Comparison of ENCODE assay signal across 20 cellular contexts in genomic region chr1:10678852-10679251, GRCh38.
DNase-seq lines count a peak whose midpoint lies in the region; ATAC-seq and TF ChIP-seq lines count a peak whose summit lies in the region.
"Had no signal": no experiment of that assay in that cellular context is flagged by ENCODE, and none has a peak within 500 bp of the region (broad histone marks: within the 10 kb centered on the region; RNA-seq: fewer than 3 reads in every experiment).

No MANE protein-coding gene starts in this region.

- ATAC-seq in lower lobe of right lung (no peak), HG03565 (IDR thresholded peaks at IDR 0.05; ENCODE audit: unreplicated experiment) (no peak)
- ATAC-seq in stimulated activated effector memory CD8-positive, alpha-beta T cell treated with anti-CD3 and anti-CD28 coated beads, Interleukin-12 subunit alpha, Interleukin-12 subunit beta, amount 100 ng/mL, for 72 hours = no peak

- H3K9me3 ChIP-seq in BLaER1 treated with 17β-estradiol and CSF1 and Interleukin-3, amounts not matched to agents 10 nM and 100 nM (replicated peaks in 1 of 11) = no peaks in the 10 kb centered on the region
- no peaks in the 10 kb centered on the region for H3K9me3 ChIP-seq in lower lobe of right lung
- H3K9me3 ChIP-seq: left lung, neutrophil, uterus had no signal

- H3K9me3 Mint-ChIP-seq in stimulated activated effector memory CD8-positive, alpha-beta T cell treated with anti-CD3 and anti-CD28 coated beads, Interleukin-12 subunit alpha, Interleukin-12 subunit beta, amount 100 ng/mL, for 72 hours = no peaks in the 10 kb centered on the region
- H3K9me3 Mint-ChIP-seq: T-cell had no signal

- H3K4me1 Mint-ChIP-seq in stimulated activated effector memory CD8-positive, alpha-beta T cell treated with anti-CD3 and anti-CD28 coated beads, Interleukin-12 subunit alpha, Interleukin-12 subunit beta, amount 100 ng/mL, for 72 hours = peaks cover 63% of the 10 kb centered on the region
- H3K4me1 Mint-ChIP-seq: activated CD8-positive, alpha-beta memory T cell treated with anti-CD3 and anti-CD28 coated beads, Interleukin-2, amount 10 ng/mL, durations not matched to agents 7 days and 5 days had no signal

- DNase-seq in LNCaP clone FGC (ENCODE audit: low read depth) (no peak), lower lobe of right lung (no peak), NCI-H2107 treated with DMSO at 0.1 percent for 48 hours (lab: John Stamatoyannopoulos, UW; ENCODE audit: unreplicated experiment) (no peak)
- no peak for DNase-seq in stimulated activated effector memory CD8-positive, alpha-beta T cell treated with anti-CD3 and anti-CD28 coated beads, Interleukin-12 subunit alpha, Interleukin-12 subunit beta, amount 100 ng/mL, for 72 hours (ENCODE audit: low spot score in 2 of 2)
- DNase-seq in activated CD4-positive, alpha-beta T cell treated with anti-CD3 and anti-CD28 coated beads for 48 hours = no peak
- DNase-seq: activated CD4-positive, alpha-beta T cell treated with anti-CD3 and anti-CD28 coated beads for 4 hours; activated CD8-positive, alpha-beta memory T cell treated with anti-CD3 and anti-CD28 coated beads, Interleukin-2, amount 10 ng/mL, durations not matched to agents 7 days and 5 days; activated naive CD4-positive, alpha-beta T cell treated with anti-CD3 and anti-CD28 coated beads, Interleukin-2, amount 50 U/mL, for 16 hours; central memory CD4-positive, alpha-beta T cell; GOT3; left lung; NCI-H2227 treated with DMSO at 0.1 percent for 48 hours; substantia nigra; T-cell had no signal

- H3K27ac Mint-ChIP-seq in stimulated activated effector memory CD8-positive, alpha-beta T cell treated with anti-CD3 and anti-CD28 coated beads, Interleukin-12 subunit alpha, Interleukin-12 subunit beta, amount 100 ng/mL, for 72 hours = peak overlapping the region; percentile 32
- H3K27ac Mint-ChIP-seq: activated CD8-positive, alpha-beta memory T cell treated with anti-CD3 and anti-CD28 coated beads, Interleukin-2, amount 10 ng/mL, durations not matched to agents 7 days and 5 days; T-cell had no signal

- H3K4me2 ChIP-seq in BLaER1 treated with 17β-estradiol and CSF1 and Interleukin-3, amounts not matched to agents 10 nM and 100 nM = peak overlapping the region in 10 of 11 experiments; percentile 29 to 85 (median 59); a peak in 17 of 22 replicates
- H3K4me2 ChIP-seq: KMS-11 had no signal

- TF ChIP-seq CTCF in LNCaP clone FGC (IDR thresholded peaks at IDR 0.05; ENCODE audit: control insufficient read depth, extremely low read depth, insufficient read depth) (no peak), lower lobe of right lung (IDR thresholded peaks at IDR 0.05) (no peak)

- intact Hi-C loops in lower lobe of right lung (cut with DNase I) = no loop called here

- no peaks in the 10 kb centered on the region for H3K27me3 ChIP-seq in BLaER1 treated with 17β-estradiol and CSF1 and Interleukin-3, amounts not matched to agents 10 nM and 100 nM
- no peaks in the 10 kb centered on the region for H3K27me3 ChIP-seq in lower lobe of right lung (ENCODE audit: low read depth)
- H3K27me3 ChIP-seq: dorsolateral prefrontal cortex, left lung, neutrophil, uterus had no signal

- no peaks in the 10 kb centered on the region for H3K36me3 ChIP-seq in BLaER1 treated with 17β-estradiol and CSF1 and Interleukin-3, amounts not matched to agents 10 nM and 100 nM
- H3K36me3 ChIP-seq in lower lobe of right lung = no peaks in the 10 kb centered on the region
- H3K36me3 ChIP-seq: left lung, uterus had no signal

- no peak overlapping the region for H3K27ac ChIP-seq in BLaER1 treated with 17β-estradiol and CSF1 and Interleukin-3, amounts not matched to agents 10 nM and 100 nM
- H3K27ac ChIP-seq in lower lobe of right lung = peak overlapping the region; percentile 79
- H3K27ac ChIP-seq: dorsolateral prefrontal cortex, KMS-11, neutrophil had no signal

- no peak overlapping the region for H3K4me3 ChIP-seq in BLaER1 treated with 17β-estradiol and CSF1 and Interleukin-3, amounts not matched to agents 10 nM and 100 nM
- H3K4me3 ChIP-seq in LNCaP clone FGC (ENCODE audit: low read depth, low read length) = peak overlapping the region; percentile 35
- H3K4me3 ChIP-seq in lower lobe of right lung = peak overlapping the region; percentile 3
- H3K4me3 ChIP-seq: dorsolateral prefrontal cortex, left lung, uterus had no signal

- peaks cover 6% of the 10 kb centered on the region for H3K36me3 Mint-ChIP-seq in stimulated activated effector memory CD8-positive, alpha-beta T cell treated with anti-CD3 and anti-CD28 coated beads, Interleukin-12 subunit alpha, Interleukin-12 subunit beta, amount 100 ng/mL, for 72 hours
- H3K36me3 Mint-ChIP-seq: activated CD8-positive, alpha-beta memory T cell treated with anti-CD3 and anti-CD28 coated beads, Interleukin-2, amount 10 ng/mL, durations not matched to agents 7 days and 5 days; T-cell had no signal

- H3K4me1 ChIP-seq in BLaER1 treated with 17β-estradiol and CSF1 and Interleukin-3, amounts not matched to agents 10 nM and 100 nM = peaks cover 25 to 81% (median 74%) of the 10 kb centered on the region in 10 experiments
- peaks cover 99% of the 10 kb centered on the region for H3K4me1 ChIP-seq in lower lobe of right lung

- H3K9ac ChIP-seq in BLaER1 treated with 17β-estradiol and CSF1 and Interleukin-3, amounts not matched to agents 10 nM and 100 nM = no peak overlapping the region; a peak in 1 of 22 replicates
- H3K9ac ChIP-seq: KMS-11 had no signal

- H3K4me3 Mint-ChIP-seq in stimulated activated effector memory CD8-positive, alpha-beta T cell treated with anti-CD3 and anti-CD28 coated beads, Interleukin-12 subunit alpha, Interleukin-12 subunit beta, amount 100 ng/mL, for 72 hours = no peak overlapping the region
- H3K4me3 Mint-ChIP-seq: activated CD8-positive, alpha-beta memory T cell treated with anti-CD3 and anti-CD28 coated beads, Interleukin-2, amount 10 ng/mL, durations not matched to agents 7 days and 5 days; T-cell had no signal

- peaks cover 0 to 38% (median 8%) of the 10 kb centered on the region in 11 experiments; a peak in 7 of 22 replicates for H4K20me1 ChIP-seq in BLaER1 treated with 17β-estradiol and CSF1 and Interleukin-3, amounts not matched to agents 10 nM and 100 nM

Comparison
In these comparisons a context has a peak if more than half of its experiments do, and no peak if none do; other contexts are left out.
1. H3K4me3 ChIP-seq: peak in LNCaP clone FGC (single experiment) and lower lobe of right lung (single experiment); none in BLaER1 treated with 17β-estradiol and CSF1 and Interleukin-3, amounts not matched to agents 10 nM and 100 nM (0 of 10).